ENCODE assay signal across 9 cellular contexts in the genomic region with DNA sequence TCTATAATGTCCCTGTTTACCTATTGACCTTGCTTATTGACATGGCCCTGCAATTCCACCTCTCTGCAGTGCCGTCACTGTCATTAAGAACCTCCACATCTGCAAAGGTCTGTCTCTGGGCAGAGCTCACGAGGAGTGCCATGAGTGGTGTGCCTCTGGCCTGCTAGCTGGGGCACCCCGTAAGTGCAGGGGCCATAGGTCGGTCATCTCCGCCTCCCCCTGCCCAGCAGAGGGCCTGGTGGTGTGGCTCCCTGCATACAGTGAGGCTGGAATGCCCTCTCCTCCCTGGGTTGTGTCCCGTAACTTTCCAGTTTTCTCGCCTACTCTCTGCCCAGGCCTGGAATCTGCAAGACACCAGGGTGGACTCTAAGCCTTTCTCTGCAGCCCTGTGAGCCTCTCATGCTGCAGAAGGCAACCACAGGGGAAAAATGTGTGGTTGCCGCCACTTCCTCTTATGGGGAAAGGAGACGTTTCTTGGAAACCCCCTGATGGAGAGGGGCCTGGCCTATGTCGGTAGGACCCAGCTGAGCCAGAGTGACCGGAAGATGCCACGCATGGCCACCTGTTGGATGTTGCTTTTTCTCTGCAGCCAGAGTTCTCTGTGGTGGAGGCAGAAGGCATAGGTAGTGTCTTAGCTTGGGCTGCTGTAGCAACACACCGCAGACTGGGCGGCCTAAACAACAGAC. TPM values are rescaled to one million over a fixed set of nuclear protein-coding genes. Genes with fewer than 3 reads are reported as not detected.
DNase-seq lines count a peak whose midpoint lies in the region; ATAC-seq and TF ChIP-seq lines count a peak whose summit lies in the region.
"Had no signal": no experiment of that assay in that cellular context is flagged by ENCODE, and none has a peak within 500 bp of the region (broad histone marks: within the 10 kb centered on the region; RNA-seq: fewer than 3 reads in every experiment).

No MANE protein-coding gene starts in this region.

- H3K4me3 ChIP-seq in H7 (ENCODE audit: insufficient read depth, low read depth, low read length), result no peak overlapping the region

- ATAC-seq in GM19467 (IDR thresholded peaks at IDR 0.05; ENCODE audit: unreplicated experiment) (peak; percentile 57), HG03442 (IDR thresholded peaks at IDR 0.05; ENCODE audit: unreplicated experiment) (peak; percentile 69), sciatic nerve (peak; percentile 68)
- peak; percentile 52 for ATAC-seq in activated CD8-positive, alpha-beta T cell treated with anti-CD3 and anti-CD28 coated beads, Interleukin-2, amount 10 ng/mL, durations not matched to agents 7 days and 5 days

- peak; percentile 77 for DNase-seq in GM10248 (ENCODE audit: extremely low spot score)
- DNase-seq in activated CD8-positive, alpha-beta T cell treated with anti-CD3 and anti-CD28 coated beads, Interleukin-2, amount 10 ng/mL, durations not matched to agents 7 days and 5 days, result peak; percentile 74
- DNase-seq in sciatic nerve (ENCODE audit: low spot score), result no peak
- no peak for DNase-seq in H7
- no peak for DNase-seq in EL
- DNase-seq in SW 1271 (lab: John Stamatoyannopoulos, UW), result no peak

- POLR2A ChIA-PET in GM10248 (lab: Yijun Ruan, JAX), result no interaction called here
- POLR2A ChIA-PET in activated CD8-positive, alpha-beta T cell treated with anti-CD3 and anti-CD28 coated beads, Interleukin-2, amount 10 ng/mL, durations not matched to agents 7 days and 5 days (lab: Charles Lee), result interaction anchor here (0.7 to 6.2 kb wide), 7 partner anchors 9 to 409 kb away, joined by 4 to 61 read pairs (median 5); partner anchors contain the start of gene CYLD

- TF ChIP-seq CTCF in GM10248 (IDR thresholded peaks at IDR 0.05; ENCODE audit: control extremely low read depth, extremely low read depth, low read depth, missing control alignments), result no peak

- H3K27me3 ChIP-seq in H7 (ENCODE audit: control insufficient read depth, insufficient read depth, low read length), result no peaks in the 10 kb centered on the region; the same call in 1 of the 2 replicates

- H3K36me3 ChIP-seq in H7 (replicated peaks; ENCODE audit: control insufficient read depth, insufficient read depth, low read length), result no peaks in the 10 kb centered on the region

- peak overlapping the region; percentile 66 for H3K4me3 Mint-ChIP-seq in activated CD8-positive, alpha-beta T cell treated with anti-CD3 and anti-CD28 coated beads, Interleukin-2, amount 10 ng/mL, durations not matched to agents 7 days and 5 days

- peaks cover 19% of the 10 kb centered on the region for H3K36me3 Mint-ChIP-seq in activated CD8-positive, alpha-beta T cell treated with anti-CD3 and anti-CD28 coated beads, Interleukin-2, amount 10 ng/mL, durations not matched to agents 7 days and 5 days (ENCODE audit: low read depth)

- H3K4me1 Mint-ChIP-seq in activated CD8-positive, alpha-beta T cell treated with anti-CD3 and anti-CD28 coated beads, Interleukin-2, amount 10 ng/mL, durations not matched to agents 7 days and 5 days (ENCODE audit: low read depth), result peaks cover 72% of the 10 kb centered on the region

- H3K27me3 Mint-ChIP-seq in activated CD8-positive, alpha-beta T cell treated with anti-CD3 and anti-CD28 coated beads, Interleukin-2, amount 10 ng/mL, durations not matched to agents 7 days and 5 days (ENCODE audit: low read depth), result peaks cover under 1% of the 10 kb centered on the region

- CTCF ChIA-PET in GM10248 (lab: Yijun Ruan, JAX), result interaction anchor here (0.7 to 16.8 kb wide), 5 partner anchors 8 to 123 kb away, joined by 3 to 289 read pairs (median 3); no protein-coding TSS in a partner anchor
- CTCF ChIA-PET in activated CD8-positive, alpha-beta T cell treated with anti-CD3 and anti-CD28 coated beads, Interleukin-2, amount 10 ng/mL, durations not matched to agents 7 days and 5 days (lab: Charles Lee), result interaction anchor here (1.4 to 28.0 kb wide), 5 partner anchors 8 to 123 kb away, joined by 3 to 567 read pairs (median 8); partner anchors contain the start of gene CYLD

- no peaks in the 10 kb centered on the region for H3K9me3 Mint-ChIP-seq in activated CD8-positive, alpha-beta T cell treated with anti-CD3 and anti-CD28 coated beads, Interleukin-2, amount 10 ng/mL, durations not matched to agents 7 days and 5 days (ENCODE audit: insufficient read depth)

- H3K27ac Mint-ChIP-seq in activated CD8-positive, alpha-beta T cell treated with anti-CD3 and anti-CD28 coated beads, Interleukin-2, amount 10 ng/mL, durations not matched to agents 7 days and 5 days, result peak overlapping the region; percentile 80

- intact Hi-C loops in sciatic nerve (cut with DNase I), result loop anchor here (10.0 kb wide), 1 partner anchor 1709 kb away; no protein-coding TSS in a partner anchor

RNA-seq across cellular contexts. Expression of gene SNX20, which starts 2.7 kb away (rescaled TPM):
- 10 to 100 TPM; 64.8 to 65.3 TPM for total RNA-seq in activated CD8-positive, alpha-beta T cell treated with anti-CD3 and anti-CD28 coated beads, Interleukin-2, amount 10 ng/mL, durations not matched to agents 7 days and 5 days
- 2.6 TPM for total RNA-seq in sciatic nerve
- total RNA-seq in H7 (2014; rRNA removed; shearing (Covaris generic)), result not detected in 2 replicates
- total RNA-seq: H1 had no signal

RNA-seq across cellular contexts. Expression of gene NOD2, which starts 9.6 kb away (rescaled TPM):
- 1 to 10 TPM; 1.6 to 1.7 TPM for total RNA-seq in activated CD8-positive, alpha-beta T cell treated with anti-CD3 and anti-CD28 coated beads, Interleukin-2, amount 10 ng/mL, durations not matched to agents 7 days and 5 days
- 4.3 TPM for total RNA-seq in sciatic nerve
- 0.33 TPM in 1 of 2 replicates, not detected in the other for total RNA-seq in H7 (2014; rRNA removed; shearing (Covaris generic))

RNA-seq across cellular contexts. Expression of gene CYLD, which starts 58.1 kb away (rescaled TPM):
- 100 to 1,000 TPM; 116 to 129 TPM for total RNA-seq in activated CD8-positive, alpha-beta T cell treated with anti-CD3 and anti-CD28 coated beads, Interleukin-2, amount 10 ng/mL, durations not matched to agents 7 days and 5 days
- 52.2 TPM for total RNA-seq in sciatic nerve
- total RNA-seq in H7 (2014; rRNA removed; shearing (Covaris generic)), result 5.0 and 6.2 TPM in 2 replicates

Comparison
In these comparisons a context has a peak if more than half of its experiments do, and no peak if none do; other contexts are left out.
1. DNase-seq: peak in GM10248 (single experiment) and activated CD8-positive, alpha-beta T cell treated with anti-CD3 and anti-CD28 coated beads, Interleukin-2, amount 10 ng/mL, durations not matched to agents 7 days and 5 days (single experiment); none in sciatic nerve (single experiment), H7 (single experiment), EL (single experiment) and SW 1271 (0 of 2).
2. RNA of gene SNX20, which starts 2.7 kb away (total RNA-seq): 64.8 to 65.3 TPM in activated CD8-positive, alpha-beta T cell treated with anti-CD3 and anti-CD28 coated beads, Interleukin-2, amount 10 ng/mL, durations not matched to agents 7 days and 5 days; 2.6 TPM in sciatic nerve (single experiment) and not detected in H7; every median in the first group is over 10 times any median in the second.
3. Peak in every context shown above with its lines, with median percentiles within 50 percentile points of each other: ATAC-seq.